Comparison of ENCODE assay signal across 8 cellular contexts in the genomic region with DNA sequence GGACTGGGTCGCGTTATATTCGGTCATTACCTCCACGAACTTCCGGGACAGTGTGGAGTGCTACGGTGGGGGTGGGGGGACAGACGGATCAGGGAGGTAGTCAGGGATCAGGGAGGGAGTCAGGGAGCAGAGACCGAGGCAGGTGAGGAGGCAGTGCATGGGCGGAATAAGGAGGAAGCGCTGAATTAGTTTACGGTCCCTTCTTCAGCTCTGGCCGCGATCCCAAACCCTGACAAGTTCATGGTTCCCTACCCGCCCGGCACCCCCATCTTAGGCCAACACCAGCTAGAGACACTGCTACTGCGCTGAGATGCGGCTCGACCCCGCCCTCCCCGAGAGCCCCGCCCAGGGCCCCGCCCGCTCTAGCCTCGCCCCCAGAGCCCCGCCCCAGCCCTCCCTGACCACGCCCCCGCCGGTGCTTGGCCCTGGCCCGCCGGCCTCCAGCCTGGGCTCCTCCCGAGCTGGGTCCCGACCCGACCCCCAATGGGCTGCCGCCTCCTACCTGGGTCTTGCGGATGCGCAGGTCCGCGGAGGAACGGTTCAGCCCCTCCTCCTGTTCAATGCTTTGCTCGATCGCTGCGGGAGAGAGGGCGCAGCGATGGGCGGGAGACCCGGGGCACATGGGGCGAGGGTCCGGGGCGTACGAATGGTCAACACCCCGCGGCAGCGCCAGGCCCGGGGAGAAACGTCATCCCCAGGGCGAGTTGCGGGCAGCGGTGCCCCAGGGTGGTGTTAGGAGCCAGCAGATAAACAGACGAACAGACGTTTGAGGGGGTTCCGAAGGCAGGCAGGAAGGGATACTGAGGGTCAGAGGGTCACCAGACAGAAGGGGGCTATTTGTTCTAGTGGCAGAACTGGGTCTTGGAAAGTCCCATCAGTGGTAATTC. TPM values are rescaled to one million over a fixed set of nuclear protein-coding genes. Genes with fewer than 3 reads are reported as not detected.
DNase-seq lines count a peak whose midpoint lies in the region; ATAC-seq, FAIRE-seq and TF ChIP-seq lines count a peak whose summit lies in the region.

No MANE protein-coding gene starts in this region.

- H3K4me3 ChIP-seq in IMR-90 (ENCODE audit: insufficient read depth, low read depth, low read length), result peak overlapping the region; percentile 54
- H3K4me3 ChIP-seq in astrocyte of the cerebellum (ENCODE audit: low read depth, low read length), result peak overlapping the region; percentile 39
- H3K4me3 ChIP-seq in iPS DF 6.9 (ENCODE audit: low read length), result peak overlapping the region; percentile 49; the same call in 1 of the 2 replicates
- H3K4me3 ChIP-seq in small intestine (ENCODE audit: low read depth in 1 of 2, low read length in 2 of 2), result peak overlapping the region; percentile 27 to 31

- H3K27me3 Mint-ChIP-seq in T-helper 2 cell treated with Interferon-gamma antibody and Interleukin-4, amounts not matched to agents 5 μg/mL and 100 μg/mL, for 36 hours (ENCODE audit: low read depth), result peaks cover 4% of the 10 kb centered on the region

- no peaks in the 10 kb centered on the region for H3K27me3 ChIP-seq in IMR-90 (ENCODE audit: control insufficient read depth, insufficient read depth, low read length)
- no peaks in the 10 kb centered on the region for H3K27me3 ChIP-seq in iPS DF 6.9 (ENCODE audit: control insufficient read depth, insufficient read depth, low read length)
- no peaks in the 10 kb centered on the region for H3K27me3 ChIP-seq in small intestine (ENCODE audit: control insufficient read depth in 2 of 2, insufficient read depth in 2 of 2, low read length in 2 of 2)

- peak overlapping the region; percentile 89 for H2BK120ac ChIP-seq in IMR-90 (ENCODE audit: low read depth, low read length)

- H3K9me3 ChIP-seq in IMR-90 (ENCODE audit: control insufficient read depth, insufficient read depth, low read length) (no peaks in the 10 kb centered on the region), iPS DF 6.9 (ENCODE audit: control insufficient read depth, insufficient read depth, low read length) (no peaks in the 10 kb centered on the region), small intestine (ENCODE audit: control insufficient read depth, low read depth) (no peaks in the 10 kb centered on the region)

- peaks cover 1% of the 10 kb centered on the region; the same call in 1 of the 2 replicates for H3K36me3 ChIP-seq in IMR-90 (ENCODE audit: control insufficient read depth, insufficient read depth, low read length)
- H3K36me3 ChIP-seq in iPS DF 6.9 (ENCODE audit: control insufficient read depth, insufficient read depth, low read length), result no peaks in the 10 kb centered on the region
- H3K36me3 ChIP-seq in small intestine (ENCODE audit: control insufficient read depth in 2 of 2, insufficient read depth in 2 of 2, low read length in 2 of 2), result no peaks in the 10 kb centered on the region

- peak overlapping the region; percentile 86 for H3K56ac ChIP-seq in IMR-90 (ENCODE audit: extremely low read depth, insufficient read depth, low read length)

- peak overlapping the region; percentile 95 for H2BK20ac ChIP-seq in IMR-90 (ENCODE audit: low read depth, low read length)

- peak overlapping the region; percentile 79 for H3K27ac Mint-ChIP-seq in T-helper 2 cell treated with Interferon-gamma antibody and Interleukin-4, amounts not matched to agents 5 μg/mL and 100 μg/mL, for 36 hours

- peak overlapping the region; percentile 97 for H3K14ac ChIP-seq in IMR-90 (replicated peaks; ENCODE audit: low read depth, low read length)

- intact Hi-C loops in IMR-90 (cut with micrococcal nuclease), result loop anchor here (5.0 kb wide), 1 partner anchor 75 kb away; a partner anchor contains a TSS

- peak overlapping the region; percentile 91 for H4K5ac ChIP-seq in IMR-90 (ENCODE audit: low read depth, low read length)

- H4K91ac ChIP-seq in IMR-90 (ENCODE audit: insufficient read depth, low read depth, low read length), result peak overlapping the region; percentile 95

- dilution Hi-C loops in IMR-90 (cut with HindIII; ENCODE audit: low sequenced_read_pairs, unreplicated experiment), result no loop called here

- DNase-seq in CMK (ENCODE audit: low read depth) (peak; percentile 56), IMR-90 (peak; percentile 41), astrocyte of the cerebellum (ENCODE audit: low read depth) (no peak), iPS DF 6.9 (ENCODE audit: low read depth, low spot score) (no peak), small intestine (peak; percentile 79), amniotic stem cell (lab: John Stamatoyannopoulos, UW) (no peak)
- DNase-seq in T-helper 2 cell treated with Interferon-gamma antibody and Interleukin-4, amounts not matched to agents 5 μg/mL and 100 μg/mL, for 36 hours (ENCODE audit: low spot score), result peak; percentile 66

- H3K27ac ChIP-seq in IMR-90 (ENCODE audit: insufficient read depth, low read length) (peak overlapping the region; percentile 69), iPS DF 6.9 (ENCODE audit: low read length) (no peak overlapping the region), small intestine (ENCODE audit: low read depth in 1 of 2, low read length in 1 of 2) (peak overlapping the region in 1 of 2 donors; percentile 90)

- TF ChIP-seq RAD21 in IMR-90 (IDR thresholded peaks at IDR 0.05; ENCODE audit: low read length), result no peak

- peak overlapping the region; percentile 97 for H3K4ac ChIP-seq in IMR-90 (ENCODE audit: low read depth, low read length)

- peaks cover 0 to 18% of the 10 kb centered on the region in 2 experiments; a peak in 1 of 4 replicates for H3K79me1 ChIP-seq in IMR-90 (ENCODE audit: low read depth in 1 of 2, low read length in 2 of 2)

- H3K9ac ChIP-seq in IMR-90 (ENCODE audit: low read depth, low read length), result peak overlapping the region; percentile 61

- H3K4me2 ChIP-seq in IMR-90 (ENCODE audit: low read depth, low read length), result peak overlapping the region; percentile 95

- H3K23ac ChIP-seq in IMR-90 (ENCODE audit: low read depth, low read length), result peak overlapping the region; percentile 93

- POLR2A ChIA-PET in IMR-90 (lab: Charles Lee; ENCODE audit: unreplicated experiment), result interaction anchor here (0.6 to 1.0 kb wide), 2 partner anchors 76 to 474 kb away, joined by 3 to 6 read pairs; a partner anchor contains a TSS

- H3K4me1 ChIP-seq in IMR-90 (ENCODE audit: control insufficient read depth, insufficient read depth, low read length), result peaks cover 27% of the 10 kb centered on the region
- peaks cover 3% of the 10 kb centered on the region; the same call in 1 of the 2 replicates for H3K4me1 ChIP-seq in iPS DF 6.9 (ENCODE audit: control insufficient read depth, insufficient read depth, low read length)
- H3K4me1 ChIP-seq in small intestine (ENCODE audit: control insufficient read depth in 2 of 2, insufficient read depth in 1 of 2, low read depth in 1 of 2, low read length in 1 of 2), result no peaks in the 10 kb centered on the region

- H4K20me1 ChIP-seq in IMR-90 (ENCODE audit: insufficient read depth, low read length), result no peaks in the 10 kb centered on the region

- peak overlapping the region; percentile 98 for H2AK5ac ChIP-seq in IMR-90 (ENCODE audit: low read depth, low read length)

- peaks cover 12% of the 10 kb centered on the region for H3K4me1 Mint-ChIP-seq in T-helper 2 cell treated with Interferon-gamma antibody and Interleukin-4, amounts not matched to agents 5 μg/mL and 100 μg/mL, for 36 hours (ENCODE audit: low read depth)

- H3K9me1 ChIP-seq in IMR-90 (ENCODE audit: insufficient read depth, low read length), result peaks cover 18% of the 10 kb centered on the region

- WGBS in IMR-90 (ENCODE audit: extremely low coverage in 2 of 2, insufficient read length in 1 of 2), 2 experiments, result 7% methylated on average over 23 of the region's 61 CpGs; no CpG with 5 or more reads in 1 of the 2 experiments
- WGBS in iPS DF 6.9 (ENCODE audit: insufficient coverage, insufficient read length), result no CpG with 5 or more reads among the region's 61 CpGs
- 5 to 8% (median 6%) methylated on average over 48 to 61 of the region's 61 CpGs for WGBS in small intestine, 3 donors

- no TSS peak for BruUV-seq in IMR-90 (replicated peaks; lab: Mats Ljungman, UMichigan)

- peak overlapping the region; percentile 96 for H2AFZ ChIP-seq in IMR-90 (replicated peaks; ENCODE audit: low read length, poor library complexity)

- in situ Hi-C loops in IMR-90 (cut with MboI; ENCODE audit: low sequenced_read_pairs), result loop anchor here (10.0 to 25.0 kb wide), 2 partner anchors 448 to 715 kb away; a partner anchor contains a TSS
- in situ Hi-C loops in astrocyte of the cerebellum (cut with HindIII; ENCODE audit: low sequenced_read_pairs), result no loop called here

- peak; percentile 83 for ATAC-seq in GM21423 (IDR thresholded peaks at IDR 0.05; ENCODE audit: unreplicated experiment)
- peak; percentile 92 for ATAC-seq in IMR-90 (ENCODE audit: low read depth)

- peak overlapping the region; percentile 95 for H2AK9ac ChIP-seq in IMR-90 (replicated peaks; ENCODE audit: low read depth, low read length, poor library complexity)

- H2BK15ac ChIP-seq in IMR-90 (ENCODE audit: low read depth, low read length), result peak overlapping the region; percentile 99; the same call in 2 of the 3 replicates

- peak overlapping the region; percentile 78 for H3K18ac ChIP-seq in IMR-90 (ENCODE audit: low read depth, low read length)

- no peak for FAIRE-seq in small intestine (lab: Jason Lieb, UNC)

- no peaks in the 10 kb centered on the region for H3K9me3 Mint-ChIP-seq in T-helper 2 cell treated with Interferon-gamma antibody and Interleukin-4, amounts not matched to agents 5 μg/mL and 100 μg/mL, for 36 hours

- TF ChIP-seq POLR2A in IMR-90 (IDR thresholded peaks at IDR 0.05; ENCODE audit: low read depth, low read length), result no peak

- H4K8ac ChIP-seq in IMR-90 (ENCODE audit: low read depth in 2 of 2, low read length in 2 of 2), result peak overlapping the region; percentile 94 to 99

- no peaks in the 10 kb centered on the region for H3K36me3 Mint-ChIP-seq in T-helper 2 cell treated with Interferon-gamma antibody and Interleukin-4, amounts not matched to agents 5 μg/mL and 100 μg/mL, for 36 hours (ENCODE audit: low read depth)

- CTCF ChIA-PET in IMR-90 (lab: Yijun Ruan, JAX), result interaction anchor here (0.5 kb wide), 1 partner anchor 457 kb away, joined by 3 read pairs; no protein-coding TSS in a partner anchor

- H2BK5ac ChIP-seq in IMR-90 (ENCODE audit: low read depth, low read length, poor library complexity, severe bottlenecking), result peak overlapping the region; percentile 95

- H3K4me3 Mint-ChIP-seq in T-helper 2 cell treated with Interferon-gamma antibody and Interleukin-4, amounts not matched to agents 5 μg/mL and 100 μg/mL, for 36 hours, result peak overlapping the region; percentile 89

- TF ChIP-seq CTCF in IMR-90 (conservative IDR thresholded peaks at IDR 0.05; ENCODE audit: low read depth, low read length) (no peak), astrocyte of the cerebellum (IDR thresholded peaks at IDR 0.05; ENCODE audit: low read depth, low read length, missing control alignments) (no peak)

RNA-seq across cellular contexts. Expression of a gene that starts 12.2 kb away (rescaled TPM):
- 9.4 and 11.3 TPM in 2 replicates for total RNA-seq in IMR-90 (2012; rRNA removed)
- polyA plus RNA-seq in IMR-90 (2012; rRNA removed) (8.5 and 9.3 TPM in 2 replicates), small intestine (10 to 100 TPM; 15.9 to 48.9 (median 29.5) TPM)
- 9.7 and 12.6 TPM in 2 replicates for polyA plus RNA-seq in IMR-90 (2012; cell fraction: cytosol; rRNA removed)
- 10.7 and 21.0 TPM in 2 replicates for polyA plus RNA-seq in IMR-90 (2012; cell fraction: nucleus; rRNA removed; ENCODE audit: low replicate concordance)

RNA-seq across cellular contexts. Expression of a gene that starts 13.2 kb away (rescaled TPM):
- 3.9 TPM in 2 replicates for total RNA-seq in IMR-90 (2012; rRNA removed)
- polyA plus RNA-seq in IMR-90 (2012; rRNA removed), result 11.4 and 14.9 TPM in 2 replicates
- 3.8 and 4.4 TPM in 2 replicates for polyA plus RNA-seq in IMR-90 (2012; cell fraction: cytosol; rRNA removed)
- 152 and 177 TPM in 2 replicates for polyA plus RNA-seq in IMR-90 (2012; cell fraction: nucleus; rRNA removed; ENCODE audit: low replicate concordance)
- 1 to 10 TPM in 1 of 3 donors, not detected in 2; 1.5 TPM for polyA plus RNA-seq in small intestine

RNA-seq across cellular contexts. Expression of a gene that starts 36.1 kb away (rescaled TPM):
- total RNA-seq in IMR-90 (2012; rRNA removed), result 23.5 and 25.0 TPM in 2 replicates
- polyA plus RNA-seq in IMR-90 (2012; rRNA removed) (66.4 and 67.9 TPM in 2 replicates), small intestine (100 to 1,000 TPM in 2 of 3 donors, 10 to 100 TPM in 1; 64.6 to 115 (median 111) TPM)
- 31.1 and 35.2 TPM in 2 replicates for polyA plus RNA-seq in IMR-90 (2012; cell fraction: cytosol; rRNA removed)
- polyA plus RNA-seq in IMR-90 (2012; cell fraction: nucleus; rRNA removed; ENCODE audit: low replicate concordance), result 247 and 257 TPM in 2 replicates

RNA-seq across cellular contexts. Expression of a gene that starts 39.7 kb away (rescaled TPM):
- 0.54 and 0.56 TPM in 2 replicates for total RNA-seq in IMR-90 (2012; rRNA removed)
- 5.8 and 6.5 TPM in 2 replicates for polyA plus RNA-seq in IMR-90 (2012; rRNA removed)
- 3.3 and 4.8 TPM in 2 replicates for polyA plus RNA-seq in IMR-90 (2012; cell fraction: cytosol; rRNA removed)
- polyA plus RNA-seq in IMR-90 (2012; cell fraction: nucleus; rRNA removed; ENCODE audit: low replicate concordance), result 16.4 and 29.7 TPM in 2 replicates
- 10 to 100 TPM in 1 of 3 donors, 1 to 10 TPM in 2; 6.9 to 10.3 (median 7.8) TPM for polyA plus RNA-seq in small intestine

RNA-seq across cellular contexts. Expression of a gene that starts 48.4 kb away (rescaled TPM):
- total RNA-seq in IMR-90 (2012; rRNA removed), result 6.8 and 6.9 TPM in 2 replicates
- 16.9 TPM in 2 replicates for polyA plus RNA-seq in IMR-90 (2012; rRNA removed)
- 16.1 and 29.4 TPM in 2 replicates for polyA plus RNA-seq in IMR-90 (2012; cell fraction: cytosol; rRNA removed)
- polyA plus RNA-seq in IMR-90 (2012; cell fraction: nucleus; rRNA removed; ENCODE audit: low replicate concordance), result 12.4 and 15.2 TPM in 2 replicates
- polyA plus RNA-seq in small intestine, result 10 to 100 TPM in 1 of 3 donors, 1 to 10 TPM in 2; 6.2 to 10.5 (median 6.7) TPM

Comparison
In these comparisons a context has a peak if more than half of its experiments do, and no peak if none do; other contexts are left out.
1. DNase-seq: peak in CMK (single experiment), IMR-90 (single experiment), T-helper 2 cell treated with Interferon-gamma antibody and Interleukin-4, amounts not matched to agents 5 μg/mL and 100 μg/mL, for 36 hours (single experiment) and small intestine (single experiment); none in astrocyte of the cerebellum (single experiment), iPS DF 6.9 (single experiment) and amniotic stem cell (single experiment).
2. Peak in every context shown above with its lines, with median percentiles within 50 percentile points of each other: H3K4me3 ChIP-seq.